Comparison of ENCODE assay signal across 8 cellular contexts in the genomic region with DNA sequence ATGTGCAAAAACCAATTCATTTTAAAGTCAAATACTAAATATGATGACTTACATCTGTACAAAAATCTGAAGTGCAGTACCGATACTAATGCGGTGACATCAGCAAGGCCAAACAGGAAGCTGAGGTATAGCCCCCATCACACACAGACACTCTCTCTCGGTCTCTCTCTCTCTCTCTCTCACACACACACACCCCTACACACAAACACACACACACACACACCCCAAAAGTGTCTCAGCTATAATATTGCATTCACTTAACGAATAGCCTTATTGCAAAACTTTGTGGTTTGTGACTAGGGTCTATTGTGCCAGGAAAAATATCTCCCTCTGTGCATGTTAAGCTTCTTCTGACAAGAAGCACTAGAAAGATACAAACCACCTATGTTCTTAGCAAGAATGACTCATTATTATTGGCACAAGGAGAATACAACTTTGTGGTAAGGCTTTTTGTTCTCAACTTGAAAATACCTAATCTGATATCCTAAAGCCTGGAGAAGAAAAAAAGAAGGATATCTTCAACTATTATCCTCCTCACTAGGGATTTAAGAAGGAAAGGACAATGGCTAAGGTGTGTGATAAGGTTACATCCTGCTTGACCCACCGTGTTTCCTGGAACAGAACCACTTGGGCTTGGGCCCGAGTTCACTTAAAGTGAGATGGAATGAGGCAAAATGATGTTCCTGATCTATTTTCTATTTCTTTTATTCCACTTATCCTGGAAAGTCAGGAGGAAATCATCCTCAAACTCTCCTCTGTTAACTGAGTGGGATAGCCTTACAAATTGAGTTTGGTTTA.
A peak's percentile ranks its signal among the peaks of the same experiment; 100 is the strongest.
DNase-seq lines count a peak whose midpoint lies in the region; ATAC-seq and TF ChIP-seq lines count a peak whose summit lies in the region.

No MANE protein-coding gene starts in this region.

- H3K36me3 ChIP-seq in right atrium auricular region: peaks cover 9% of the 10 kb centered on the region

- no peaks in the 10 kb centered on the region for H3K27me3 ChIP-seq in right atrium auricular region

- peaks cover 40% of the 10 kb centered on the region for H3K4me1 Mint-ChIP-seq in activated T-helper 1 cell treated with anti-CD3 and anti-CD28 coated beads, Interleukin-12 subunit alpha, Interleukin-12 subunit beta, Interleukin-2, Interleukin-4 antibody, amounts not matched to agents 30 ng/mL and 10 ng/mL and 1 ng/mL, durations not matched to agents 14 hours and 24 hours and 36 hours (ENCODE audit: low read depth)
- H3K4me1 Mint-ChIP-seq in stimulated activated naive CD8-positive, alpha-beta T cell treated with anti-CD3 and anti-CD28 coated beads, Interleukin-15, Interleukin-2, amounts not matched to agents 100 ng/mL and 50 ng/mL, for 24 hours (ENCODE audit: low read depth): peaks cover 60% of the 10 kb centered on the region

- no peak for TF ChIP-seq CTCF in right atrium auricular region (IDR thresholded peaks at IDR 0.05)

- peak; percentile 96 for ATAC-seq in GM21723 (IDR thresholded peaks at IDR 0.05; ENCODE audit: unreplicated experiment)

- intact Hi-C loops in activated T-helper 1 cell treated with anti-CD3 and anti-CD28 coated beads, Interleukin-12 subunit alpha, Interleukin-12 subunit beta, Interleukin-2, Interleukin-4 antibody, amounts not matched to agents 30 ng/mL and 10 ng/mL and 1 ng/mL, durations not matched to agents 14 hours and 24 hours and 36 hours (cut with micrococcal nuclease): loop anchor here (1.0 to 10.0 kb wide), 9 partner anchors 15 to 1428 kb away; a partner anchor contains a TSS

- peaks cover 18% of the 10 kb centered on the region for H3K36me3 Mint-ChIP-seq in activated T-helper 1 cell treated with anti-CD3 and anti-CD28 coated beads, Interleukin-12 subunit alpha, Interleukin-12 subunit beta, Interleukin-2, Interleukin-4 antibody, amounts not matched to agents 30 ng/mL and 10 ng/mL and 1 ng/mL, durations not matched to agents 14 hours and 24 hours and 36 hours (ENCODE audit: low read depth)
- peaks cover 6% of the 10 kb centered on the region for H3K36me3 Mint-ChIP-seq in stimulated activated naive CD8-positive, alpha-beta T cell treated with anti-CD3 and anti-CD28 coated beads, Interleukin-15, Interleukin-2, amounts not matched to agents 100 ng/mL and 50 ng/mL, for 24 hours (ENCODE audit: low read depth)

- no peak overlapping the region for H3K4me3 ChIP-seq in right atrium auricular region

- no peaks in the 10 kb centered on the region for H3K27me3 Mint-ChIP-seq in activated T-helper 1 cell treated with anti-CD3 and anti-CD28 coated beads, Interleukin-12 subunit alpha, Interleukin-12 subunit beta, Interleukin-2, Interleukin-4 antibody, amounts not matched to agents 30 ng/mL and 10 ng/mL and 1 ng/mL, durations not matched to agents 14 hours and 24 hours and 36 hours (ENCODE audit: insufficient read depth)
- H3K27me3 Mint-ChIP-seq in stimulated activated naive CD8-positive, alpha-beta T cell treated with anti-CD3 and anti-CD28 coated beads, Interleukin-15, Interleukin-2, amounts not matched to agents 100 ng/mL and 50 ng/mL, for 24 hours: peaks cover 6% of the 10 kb centered on the region

- no peaks in the 10 kb centered on the region for H3K9me3 ChIP-seq in right atrium auricular region

- H3K4me3 Mint-ChIP-seq in activated T-helper 1 cell treated with anti-CD3 and anti-CD28 coated beads, Interleukin-12 subunit alpha, Interleukin-12 subunit beta, Interleukin-2, Interleukin-4 antibody, amounts not matched to agents 30 ng/mL and 10 ng/mL and 1 ng/mL, durations not matched to agents 14 hours and 24 hours and 36 hours: peak overlapping the region; percentile 38
- peak overlapping the region; percentile 69 for H3K4me3 Mint-ChIP-seq in stimulated activated naive CD8-positive, alpha-beta T cell treated with anti-CD3 and anti-CD28 coated beads, Interleukin-15, Interleukin-2, amounts not matched to agents 100 ng/mL and 50 ng/mL, for 24 hours

- DNase-seq in GF-D8 (lab: John Stamatoyannopoulos, UW) (peak; percentile 80), M059J (ENCODE audit: low read depth) (peak; percentile 95), right atrium auricular region (ENCODE audit: low spot score) (no peak), SW480 (ENCODE audit: low spot score) (no peak), NCI-H524 treated with DMSO at 0.1 percent for 48 hours (lab: John Stamatoyannopoulos, UW) (no peak)
- DNase-seq in activated T-helper 1 cell treated with anti-CD3 and anti-CD28 coated beads, Interleukin-12 subunit alpha, Interleukin-12 subunit beta, Interleukin-2, Interleukin-4 antibody, amounts not matched to agents 30 ng/mL and 10 ng/mL and 1 ng/mL, durations not matched to agents 14 hours and 24 hours and 36 hours (ENCODE audit: low spot score): peak; percentile 44

- peaks cover 0 to 18% of the 10 kb centered on the region in 2 donors for H3K4me1 ChIP-seq in right atrium auricular region

- H3K27ac ChIP-seq in right atrium auricular region: peak overlapping the region; percentile 4 to 23

- peak overlapping the region; percentile 90 for H3K27ac Mint-ChIP-seq in activated T-helper 1 cell treated with anti-CD3 and anti-CD28 coated beads, Interleukin-12 subunit alpha, Interleukin-12 subunit beta, Interleukin-2, Interleukin-4 antibody, amounts not matched to agents 30 ng/mL and 10 ng/mL and 1 ng/mL, durations not matched to agents 14 hours and 24 hours and 36 hours
- H3K27ac Mint-ChIP-seq in stimulated activated naive CD8-positive, alpha-beta T cell treated with anti-CD3 and anti-CD28 coated beads, Interleukin-15, Interleukin-2, amounts not matched to agents 100 ng/mL and 50 ng/mL, for 24 hours: peak overlapping the region; percentile 96

- H3K9me3 Mint-ChIP-seq in activated T-helper 1 cell treated with anti-CD3 and anti-CD28 coated beads, Interleukin-12 subunit alpha, Interleukin-12 subunit beta, Interleukin-2, Interleukin-4 antibody, amounts not matched to agents 30 ng/mL and 10 ng/mL and 1 ng/mL, durations not matched to agents 14 hours and 24 hours and 36 hours: peaks cover 4% of the 10 kb centered on the region
- no peaks in the 10 kb centered on the region for H3K9me3 Mint-ChIP-seq in stimulated activated naive CD8-positive, alpha-beta T cell treated with anti-CD3 and anti-CD28 coated beads, Interleukin-15, Interleukin-2, amounts not matched to agents 100 ng/mL and 50 ng/mL, for 24 hours

Comparison
In these comparisons a context has a peak if more than half of its experiments do, and no peak if none do; other contexts are left out.
1. DNase-seq: peak in GF-D8 (single experiment), M059J (single experiment) and activated T-helper 1 cell treated with anti-CD3 and anti-CD28 coated beads, Interleukin-12 subunit alpha, Interleukin-12 subunit beta, Interleukin-2, Interleukin-4 antibody, amounts not matched to agents 30 ng/mL and 10 ng/mL and 1 ng/mL, durations not matched to agents 14 hours and 24 hours and 36 hours (single experiment); none in right atrium auricular region (single experiment), SW480 (single experiment) and NCI-H524 treated with DMSO at 0.1 percent for 48 hours (single experiment).